Comparison of ENCODE assay signal across 1 cellular context in genomic region chr11:83521647-83522596, GRCh38.
TF ChIP-seq lines count a peak whose summit lies in the region.

No MANE protein-coding gene starts in this region.

TF ChIP-seq in K562, 482 proteins besides CTCF, POLR2A, EP300 and RAD21 (continued from another document):
- TF ChIP-seq, protein P1, sequence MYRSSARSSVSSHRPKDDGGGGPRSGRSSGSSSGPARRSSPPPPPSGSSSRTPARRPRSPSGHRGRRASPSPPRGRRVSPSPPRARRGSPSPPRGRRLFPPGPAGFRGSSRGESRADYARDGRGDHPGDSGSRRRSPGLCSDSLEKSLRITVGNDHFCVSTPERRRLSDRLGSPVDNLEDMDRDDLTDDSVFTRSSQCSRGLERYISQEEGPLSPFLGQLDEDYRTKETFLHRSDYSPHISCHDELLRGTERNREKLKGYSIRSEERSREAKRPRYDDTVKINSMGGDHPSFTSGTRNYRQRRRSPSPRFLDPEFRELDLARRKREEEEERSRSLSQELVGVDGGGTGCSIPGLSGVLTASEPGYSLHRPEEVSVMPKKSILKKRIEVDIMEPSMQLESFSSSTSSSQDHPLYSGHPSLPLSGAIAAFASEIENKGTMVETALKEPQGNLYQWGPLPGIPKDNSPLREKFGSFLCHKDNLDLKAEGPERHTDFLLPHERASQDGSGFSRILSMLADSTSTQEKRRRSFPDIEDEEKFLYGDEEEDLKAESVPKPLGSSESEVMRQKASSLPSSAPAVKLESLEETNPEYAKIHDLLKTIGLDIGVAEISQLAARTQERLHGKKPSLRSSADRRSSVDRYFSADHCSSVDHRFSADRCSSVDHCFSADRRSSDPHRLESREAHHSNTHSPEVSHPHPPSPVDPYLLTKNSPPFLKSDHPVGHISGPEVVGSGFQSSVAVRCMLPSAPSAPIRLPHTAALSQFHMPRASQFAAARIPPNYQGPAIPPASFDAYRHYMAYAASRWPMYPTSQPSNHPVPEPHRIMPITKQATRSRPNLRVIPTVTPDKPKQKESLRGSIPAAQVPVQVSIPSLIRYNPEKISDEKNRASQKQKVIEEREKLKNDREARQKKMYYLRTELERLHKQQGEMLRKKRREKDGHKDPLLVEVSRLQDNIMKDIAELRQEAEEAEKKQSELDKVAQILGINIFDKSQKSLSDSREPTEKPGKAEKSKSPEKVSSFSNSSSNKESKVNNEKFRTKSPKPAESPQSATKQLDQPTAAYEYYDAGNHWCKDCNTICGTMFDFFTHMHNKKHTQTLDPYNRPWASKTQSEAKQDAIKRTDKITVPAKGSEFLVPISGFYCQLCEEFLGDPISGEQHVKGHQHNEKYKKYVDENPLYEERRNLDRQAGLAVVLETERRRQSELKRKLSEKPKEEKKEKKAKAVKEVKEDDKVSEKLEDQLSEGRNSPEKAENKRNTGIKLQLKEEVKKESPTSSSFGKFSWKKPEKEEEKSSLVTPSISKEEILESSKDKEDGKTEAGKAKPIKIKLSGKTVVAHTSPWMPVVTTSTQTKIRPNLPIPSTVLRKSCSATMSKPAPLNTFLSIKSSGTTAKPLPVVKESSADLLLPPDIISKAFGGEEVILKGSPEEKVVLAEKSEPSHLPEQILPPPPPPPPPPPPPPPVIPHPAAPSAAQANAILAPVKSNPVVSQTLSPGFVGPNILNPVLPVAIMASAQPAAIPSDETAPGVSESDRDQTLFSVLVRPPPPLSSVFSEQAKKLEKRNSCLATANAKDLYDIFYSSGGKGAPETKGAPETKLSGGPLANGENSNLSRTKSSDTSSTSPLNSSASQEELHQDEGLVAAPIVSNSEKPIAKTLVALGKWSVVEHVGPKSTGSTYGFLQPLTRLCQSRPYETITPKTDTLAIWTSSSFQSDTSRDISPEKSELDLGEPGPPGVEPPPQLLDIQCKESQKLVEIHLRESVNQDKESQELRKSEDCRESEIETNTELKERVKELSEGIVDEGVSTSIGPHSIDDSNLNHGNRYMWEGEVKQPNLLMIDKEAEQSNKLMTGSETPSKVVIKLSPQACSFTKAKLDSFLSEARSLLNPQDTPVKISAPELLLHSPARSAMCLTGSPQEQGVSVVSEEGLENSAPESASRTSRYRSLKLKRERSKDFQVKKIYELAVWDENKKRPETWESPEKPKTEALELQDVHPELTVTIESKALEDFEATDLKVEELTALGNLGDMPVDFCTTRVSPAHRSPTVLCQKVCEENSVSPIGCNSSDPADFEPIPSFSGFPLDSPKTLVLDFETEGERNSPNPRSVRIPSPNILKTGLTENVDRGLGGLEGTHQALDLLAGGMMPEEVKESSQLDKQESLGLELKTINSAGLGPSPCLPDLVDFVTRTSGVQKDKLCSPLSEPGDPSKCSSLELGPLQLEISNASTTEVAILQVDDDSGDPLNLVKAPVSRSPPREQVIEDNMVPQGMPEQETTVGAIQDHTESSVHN (IDR thresholded peaks at IDR 0.05; ENCODE audit: borderline replicate concordance in 1 of 2, low read depth in 1 of 2), result no peak
- TF ChIP-seq FOXA3 (CRISPR knock-in tag; conservative IDR thresholded peaks at IDR 0.05 in 1 of 2, IDR thresholded peaks at IDR 0.05 in 1 of 2) (no peak), ETV5 (CRISPR knock-in tag; IDR thresholded peaks at IDR 0.05; ENCODE audit: low read depth) (no peak), CEBPG (CRISPR knock-in tag; IDR thresholded peaks at IDR 0.05) (no peak), CEBPG (tag; conservative IDR thresholded peaks at IDR 0.05 in 1 of 2, IDR thresholded peaks at IDR 0.05 in 1 of 2) (no peak), PTRF (tag; IDR thresholded peaks at IDR 0.05) (no peak), PBX2 (CRISPR knock-in tag; IDR thresholded peaks at IDR 0.05; ENCODE audit: low read depth) (no peak), PBX2 (tag; conservative IDR thresholded peaks at IDR 0.05; ENCODE audit: low read depth) (no peak), ZNF175 (CRISPR knock-in tag; IDR thresholded peaks at IDR 0.05; ENCODE audit: low read depth) (no peak)
